In genomic region chr17:75507712-75508111, GRCh38 we compare ENCODE assay signal across 1 cellular context.
TF ChIP-seq lines count a peak whose summit lies in the region.

No MANE protein-coding gene starts in this region.

TF ChIP-seq in K562, 482 proteins besides CTCF, POLR2A, EP300 and RAD21:
- TF ChIP-seq ZNF175 (CRISPR knock-in tag; IDR thresholded peaks at IDR 0.05; ENCODE audit: low read depth) (no peak), SMARCB1 (IDR thresholded peaks at IDR 0.05; ENCODE audit: insufficient read length, low read depth) (no peak), KDM4B (IDR thresholded peaks at IDR 0.05; ENCODE audit: borderline replicate concordance in 2 of 2, low read depth in 1 of 2) (no peak), CBFA2T2 (conservative IDR thresholded peaks at IDR 0.05) (no peak), TGIF2 (CRISPR knock-in tag; IDR thresholded peaks at IDR 0.05) (peak; percentile 24; the same call in 1 of the 2 replicates), ZNF740 (CRISPR knock-in tag; IDR thresholded peaks at IDR 0.05) (peak; percentile 53; the same call in 1 of the 2 replicates), ZNF740 (tag; IDR thresholded peaks at IDR 0.05) (no peak)
